Comparison of ENCODE assay signal across 8 cellular contexts in the genomic region with DNA sequence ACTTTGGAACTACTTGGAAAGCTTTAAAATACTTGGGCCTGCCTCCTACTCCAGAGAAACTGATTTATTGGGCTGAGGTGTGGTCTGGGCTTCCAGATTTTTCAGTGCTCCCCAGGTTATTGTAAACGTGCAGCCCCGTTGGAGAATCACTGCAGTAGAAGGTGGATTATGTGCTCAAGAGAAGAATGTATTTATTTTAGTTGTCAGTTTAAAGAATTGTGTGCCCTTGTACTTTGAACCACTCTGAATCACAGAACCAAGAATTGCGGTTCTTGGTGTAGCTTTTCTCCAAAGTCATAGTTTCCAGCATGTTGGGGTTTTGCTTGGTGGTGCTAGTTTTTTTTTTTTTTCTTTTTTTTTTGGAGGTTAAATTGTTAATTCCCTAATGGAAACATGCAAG. TPM values are rescaled to one million over a fixed set of nuclear protein-coding genes. Genes with fewer than 3 reads are reported as not detected.
DNase-seq lines count a peak whose midpoint lies in the region; ATAC-seq and TF ChIP-seq lines count a peak whose summit lies in the region.

No MANE protein-coding gene starts in this region.

- DNase-seq in GM06990 (ENCODE audit: extremely low read depth, insufficient read length) (no peak), SJSA1 (ENCODE audit: low read depth in 1 of 2, low spot score in 2 of 2) (peak in 1 of 2 experiments; percentile 9), fibroblast of the aortic adventitia (ENCODE audit: low read depth) (peak; percentile 20), sigmoid colon (no peak), NCI-H187 treated with DMSO at 0.1 percent for 48 hours (lab: John Stamatoyannopoulos, UW) (no peak)

- H3K27ac ChIP-seq in SJSA1 (no peak overlapping the region), sigmoid colon (peak overlapping the region; percentile 84 to 95 (median 87))

- TF ChIP-seq CTCF in GM06990 (IDR thresholded peaks at IDR 0.05; ENCODE audit: insufficient read depth, low read length, poor library complexity, severe bottlenecking) (no peak), fibroblast of the aortic adventitia (IDR thresholded peaks at IDR 0.05; ENCODE audit: insufficient read depth, low read length) (no peak), sigmoid colon (IDR thresholded peaks at IDR 0.05) (no peak)

- no peaks in the 10 kb centered on the region for H3K27me3 ChIP-seq in GM06990 (replicated peaks; ENCODE audit: control insufficient read depth, insufficient read depth, low read length)
- H3K27me3 ChIP-seq in SJSA1 (replicated peaks) = no peaks in the 10 kb centered on the region
- H3K27me3 ChIP-seq in sigmoid colon = no peaks in the 10 kb centered on the region

- TF ChIP-seq EP300 in sigmoid colon (IDR thresholded peaks at IDR 0.05) = no peak

- H3K36me3 ChIP-seq in GM06990 (ENCODE audit: control insufficient read depth, insufficient read depth, low read length) = peaks cover 10% of the 10 kb centered on the region
- H3K36me3 ChIP-seq in SJSA1 = peaks cover 47% of the 10 kb centered on the region
- H3K36me3 ChIP-seq in sigmoid colon = peaks cover 0 to 30% (median 7%) of the 10 kb centered on the region in 4 donors

- H3K9me3 ChIP-seq in SJSA1 (replicated peaks) (no peaks in the 10 kb centered on the region), sigmoid colon (peaks cover 0 to 8% (median 4%) of the 10 kb centered on the region in 4 donors)

- WGBS in sigmoid colon, 2 donors = 8 to 23% methylated on average over 3 of the region's 3 CpGs

- H3K4me3 ChIP-seq in GM06990 (replicated peaks; ENCODE audit: low read depth, low read length) (peak overlapping the region; percentile 97), SJSA1 (peak overlapping the region; percentile 86), fibroblast of the aortic adventitia (ENCODE audit: low read depth, low read length) (peak overlapping the region; percentile 93), sigmoid colon (peak overlapping the region; percentile 58 to 85 (median 64))

- H3K4me1 ChIP-seq in SJSA1 (replicated peaks) (peaks cover 26% of the 10 kb centered on the region), sigmoid colon (peaks cover 0 to 34% (median 28%) of the 10 kb centered on the region in 4 donors)

- no peak for TF ChIP-seq POLR2A in sigmoid colon (IDR thresholded peaks at IDR 0.05)

- intact Hi-C loops in sigmoid colon (cut with DNase I) = loop anchor here (2.0 to 5.0 kb wide), 2 partner anchors 72 to 109 kb away; a partner anchor contains a TSS

- no peak for ATAC-seq in HG02610 (IDR thresholded peaks at IDR 0.05; ENCODE audit: unreplicated experiment)
- no peak for ATAC-seq in HG02852 (IDR thresholded peaks at IDR 0.05; ENCODE audit: unreplicated experiment)
- no peak for ATAC-seq in HG02763 (IDR thresholded peaks at IDR 0.05; ENCODE audit: unreplicated experiment)

RNA-seq across cellular contexts. Expression of a gene that starts 1.6 kb away (rescaled TPM):
- total RNA-seq in SJSA1 (2014; rRNA removed; shearing (Covaris generic)) = 6.7 and 7.8 TPM in 2 replicates
- total RNA-seq in fibroblast of the aortic adventitia (ENCODE audit: low replicate concordance) (20.8 and 25.6 TPM in 2 replicates), sigmoid colon (10 to 100 TPM; 11.2 to 23.3 (median 12.6) TPM)
- polyA plus RNA-seq in sigmoid colon = 10 to 100 TPM; 13.4 to 25.7 (median 17.4) TPM

RNA-seq across cellular contexts. Expression of a gene that starts 42.9 kb away (rescaled TPM):
- 0.21 TPM in 1 of 2 replicates, not detected in the other for total RNA-seq in SJSA1 (2014; rRNA removed; shearing (Covaris generic))
- total RNA-seq in fibroblast of the aortic adventitia (ENCODE audit: low replicate concordance) (not detected in 2 replicates), sigmoid colon (under 1 TPM in 2 of 4 donors, not detected in 2; 0.54 to 0.71 TPM)
- polyA plus RNA-seq in sigmoid colon = 1 to 10 TPM in 1 of 3 donors, not detected in 2; 1.5 TPM
